Comparison of ENCODE assay signal across 1 cellular context in the genomic region with DNA sequence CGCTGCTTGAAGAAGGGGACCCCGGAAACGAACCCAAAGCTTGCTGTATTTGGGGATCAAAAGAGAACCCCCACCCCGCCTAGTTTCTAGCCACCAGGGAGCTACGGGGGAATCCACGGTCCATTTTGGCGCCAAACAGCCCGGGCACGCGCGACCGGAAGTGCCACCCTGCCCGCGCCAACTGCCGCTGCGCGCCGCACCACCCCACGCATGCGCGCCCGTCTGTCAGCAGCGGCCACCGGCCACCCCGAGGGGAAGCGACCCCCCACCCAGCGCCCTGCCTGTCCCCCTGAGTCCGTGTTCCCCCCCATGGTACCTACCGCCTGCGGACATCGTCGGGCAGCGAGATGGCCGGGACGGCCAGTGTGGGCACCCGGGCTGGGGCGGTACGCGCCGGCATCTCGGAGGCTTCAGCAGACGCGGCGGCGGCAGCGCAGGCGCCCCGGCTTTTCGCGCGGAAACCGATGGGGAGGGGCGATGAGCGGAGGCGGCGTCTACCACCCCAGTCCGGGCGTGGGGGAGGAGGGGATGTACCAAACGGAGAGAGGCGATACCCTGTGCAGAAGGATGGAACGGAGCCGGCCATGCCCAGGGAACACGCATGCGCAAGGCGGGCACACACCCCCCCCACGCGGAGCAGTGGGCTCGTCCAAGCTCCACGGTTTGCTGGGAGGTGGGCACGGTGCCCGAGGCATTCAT.
TF ChIP-seq lines count a peak whose summit lies in the region.

A gene (minus strand): TSS at position 454 of the 699 bp plus-strand sequence. CDS start 54 bp downstream, at position 400.

TF ChIP-seq in GM12878, 131 proteins besides CTCF, POLR2A, EP300 and RAD21 (continued from another document and continues in another):
- TF ChIP-seq, protein P1, sequence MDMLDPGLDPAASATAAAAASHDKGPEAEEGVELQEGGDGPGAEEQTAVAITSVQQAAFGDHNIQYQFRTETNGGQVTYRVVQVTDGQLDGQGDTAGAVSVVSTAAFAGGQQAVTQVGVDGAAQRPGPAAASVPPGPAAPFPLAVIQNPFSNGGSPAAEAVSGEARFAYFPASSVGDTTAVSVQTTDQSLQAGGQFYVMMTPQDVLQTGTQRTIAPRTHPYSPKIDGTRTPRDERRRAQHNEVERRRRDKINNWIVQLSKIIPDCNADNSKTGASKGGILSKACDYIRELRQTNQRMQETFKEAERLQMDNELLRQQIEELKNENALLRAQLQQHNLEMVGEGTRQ (IDR thresholded peaks at IDR 0.05; ENCODE audit: borderline replicate concordance, low read depth, low read length), result no peak
- TF ChIP-seq ZNF384 (IDR thresholded peaks at IDR 0.05; ENCODE audit: borderline replicate concordance, low read depth, low read length), result no peak
- TF ChIP-seq, protein P2, sequence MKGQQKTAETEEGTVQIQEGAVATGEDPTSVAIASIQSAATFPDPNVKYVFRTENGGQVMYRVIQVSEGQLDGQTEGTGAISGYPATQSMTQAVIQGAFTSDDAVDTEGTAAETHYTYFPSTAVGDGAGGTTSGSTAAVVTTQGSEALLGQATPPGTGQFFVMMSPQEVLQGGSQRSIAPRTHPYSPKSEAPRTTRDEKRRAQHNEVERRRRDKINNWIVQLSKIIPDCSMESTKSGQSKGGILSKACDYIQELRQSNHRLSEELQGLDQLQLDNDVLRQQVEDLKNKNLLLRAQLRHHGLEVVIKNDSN (IDR thresholded peaks at IDR 0.05; ENCODE audit: borderline replicate concordance, extremely low read length, insufficient read depth, low read depth, low read length), result no peak
- 0 out of 2 replicates have a peak, but pooled peaks have one; percentile 1 for TF ChIP-seq SPI1 (IDR thresholded peaks at IDR 0.05; ENCODE audit: borderline replicate concordance, insufficient read depth, low read depth, low read length)
- TF ChIP-seq, protein P3, sequence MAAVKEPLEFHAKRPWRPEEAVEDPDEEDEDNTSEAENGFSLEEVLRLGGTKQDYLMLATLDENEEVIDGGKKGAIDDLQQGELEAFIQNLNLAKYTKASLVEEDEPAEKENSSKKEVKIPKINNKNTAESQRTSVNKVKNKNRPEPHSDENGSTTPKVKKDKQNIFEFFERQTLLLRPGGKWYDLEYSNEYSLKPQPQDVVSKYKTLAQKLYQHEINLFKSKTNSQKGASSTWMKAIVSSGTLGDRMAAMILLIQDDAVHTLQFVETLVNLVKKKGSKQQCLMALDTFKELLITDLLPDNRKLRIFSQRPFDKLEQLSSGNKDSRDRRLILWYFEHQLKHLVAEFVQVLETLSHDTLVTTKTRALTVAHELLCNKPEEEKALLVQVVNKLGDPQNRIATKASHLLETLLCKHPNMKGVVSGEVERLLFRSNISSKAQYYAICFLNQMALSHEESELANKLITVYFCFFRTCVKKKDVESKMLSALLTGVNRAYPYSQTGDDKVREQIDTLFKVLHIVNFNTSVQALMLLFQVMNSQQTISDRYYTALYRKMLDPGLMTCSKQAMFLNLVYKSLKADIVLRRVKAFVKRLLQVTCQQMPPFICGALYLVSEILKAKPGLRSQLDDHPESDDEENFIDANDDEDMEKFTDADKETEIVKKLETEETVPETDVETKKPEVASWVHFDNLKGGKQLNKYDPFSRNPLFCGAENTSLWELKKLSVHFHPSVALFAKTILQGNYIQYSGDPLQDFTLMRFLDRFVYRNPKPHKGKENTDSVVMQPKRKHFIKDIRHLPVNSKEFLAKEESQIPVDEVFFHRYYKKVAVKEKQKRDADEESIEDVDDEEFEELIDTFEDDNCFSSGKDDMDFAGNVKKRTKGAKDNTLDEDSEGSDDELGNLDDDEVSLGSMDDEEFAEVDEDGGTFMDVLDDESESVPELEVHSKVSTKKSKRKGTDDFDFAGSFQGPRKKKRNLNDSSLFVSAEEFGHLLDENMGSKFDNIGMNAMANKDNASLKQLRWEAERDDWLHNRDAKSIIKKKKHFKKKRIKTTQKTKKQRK (IDR thresholded peaks at IDR 0.05; ENCODE audit: low read depth, low read length), result no peak
- no peak for TF ChIP-seq FOXM1 (IDR thresholded peaks at IDR 0.05; ENCODE audit: low read depth, low read length)
- 0 out of 2 replicates have a peak, but pooled peaks have one; percentile 79 for TF ChIP-seq ASH2L (IDR thresholded peaks at IDR 0.05; ENCODE audit: borderline replicate concordance, low read depth)
- peak; percentile 10; the same call in 1 of the 2 replicates for TF ChIP-seq SMARCA5 (IDR thresholded peaks at IDR 0.05)
- TF ChIP-seq JUNB (IDR thresholded peaks at IDR 0.05), result no peak
- TF ChIP-seq NR2C2 (IDR thresholded peaks at IDR 0.05; ENCODE audit: borderline replicate concordance, control insufficient read depth, insufficient read length, low read depth), result no peak
- no peak for TF ChIP-seq MTA2 (IDR thresholded peaks at IDR 0.05; ENCODE audit: low read depth)
- TF ChIP-seq, protein P4, sequence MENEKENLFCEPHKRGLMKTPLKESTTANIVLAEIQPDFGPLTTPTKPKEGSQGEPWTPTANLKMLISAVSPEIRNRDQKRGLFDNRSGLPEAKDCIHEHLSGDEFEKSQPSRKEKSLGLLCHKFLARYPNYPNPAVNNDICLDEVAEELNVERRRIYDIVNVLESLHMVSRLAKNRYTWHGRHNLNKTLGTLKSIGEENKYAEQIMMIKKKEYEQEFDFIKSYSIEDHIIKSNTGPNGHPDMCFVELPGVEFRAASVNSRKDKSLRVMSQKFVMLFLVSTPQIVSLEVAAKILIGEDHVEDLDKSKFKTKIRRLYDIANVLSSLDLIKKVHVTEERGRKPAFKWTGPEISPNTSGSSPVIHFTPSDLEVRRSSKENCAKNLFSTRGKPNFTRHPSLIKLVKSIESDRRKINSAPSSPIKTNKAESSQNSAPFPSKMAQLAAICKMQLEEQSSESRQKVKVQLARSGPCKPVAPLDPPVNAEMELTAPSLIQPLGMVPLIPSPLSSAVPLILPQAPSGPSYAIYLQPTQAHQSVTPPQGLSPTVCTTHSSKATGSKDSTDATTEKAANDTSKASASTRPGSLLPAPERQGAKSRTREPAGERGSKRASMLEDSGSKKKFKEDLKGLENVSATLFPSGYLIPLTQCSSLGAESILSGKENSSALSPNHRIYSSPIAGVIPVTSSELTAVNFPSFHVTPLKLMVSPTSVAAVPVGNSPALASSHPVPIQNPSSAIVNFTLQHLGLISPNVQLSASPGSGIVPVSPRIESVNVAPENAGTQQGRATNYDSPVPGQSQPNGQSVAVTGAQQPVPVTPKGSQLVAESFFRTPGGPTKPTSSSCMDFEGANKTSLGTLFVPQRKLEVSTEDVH (IDR thresholded peaks at IDR 0.05; ENCODE audit: low read depth, partially characterized antibody), result peak; percentile 94
- no peak for TF ChIP-seq TBL1XR1 (IDR thresholded peaks at IDR 0.05; ENCODE audit: low read depth, low read length)
- no peak for TF ChIP-seq TAF1 (IDR thresholded peaks at IDR 0.05; ENCODE audit: borderline replicate concordance, low read depth, low read length)
- TF ChIP-seq CHD2 (IDR thresholded peaks at IDR 0.05; ENCODE audit: borderline replicate concordance, low read depth, low read length), result peak; percentile 31; the same call in 1 of the 2 replicates
- TF ChIP-seq ZNF24 (IDR thresholded peaks at IDR 0.05), result no peak
- TF ChIP-seq CEBPB (IDR thresholded peaks at IDR 0.05; ENCODE audit: borderline replicate concordance in 1 of 2, low read depth in 2 of 2, low read length in 2 of 2), result no peak
- TF ChIP-seq ZSCAN29 (IDR thresholded peaks at IDR 0.05), result no peak
- TF ChIP-seq, protein P5, sequence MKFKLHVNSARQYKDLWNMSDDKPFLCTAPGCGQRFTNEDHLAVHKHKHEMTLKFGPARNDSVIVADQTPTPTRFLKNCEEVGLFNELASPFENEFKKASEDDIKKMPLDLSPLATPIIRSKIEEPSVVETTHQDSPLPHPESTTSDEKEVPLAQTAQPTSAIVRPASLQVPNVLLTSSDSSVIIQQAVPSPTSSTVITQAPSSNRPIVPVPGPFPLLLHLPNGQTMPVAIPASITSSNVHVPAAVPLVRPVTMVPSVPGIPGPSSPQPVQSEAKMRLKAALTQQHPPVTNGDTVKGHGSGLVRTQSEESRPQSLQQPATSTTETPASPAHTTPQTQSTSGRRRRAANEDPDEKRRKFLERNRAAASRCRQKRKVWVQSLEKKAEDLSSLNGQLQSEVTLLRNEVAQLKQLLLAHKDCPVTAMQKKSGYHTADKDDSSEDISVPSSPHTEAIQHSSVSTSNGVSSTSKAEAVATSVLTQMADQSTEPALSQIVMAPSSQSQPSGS (IDR thresholded peaks at IDR 0.05; ENCODE audit: low read length), result no peak
- TF ChIP-seq CREB1 (IDR thresholded peaks at IDR 0.05; ENCODE audit: low read depth), result peak; percentile 73
- no peak for TF ChIP-seq FOS (IDR thresholded peaks at IDR 0.05; ENCODE audit: borderline replicate concordance, extremely low read depth, insufficient read length)
- TF ChIP-seq TCF12 (IDR thresholded peaks at IDR 0.05; ENCODE audit: low read depth, low read length), result 0 out of 2 replicates have a peak, but pooled peaks have one; percentile 50
- TF ChIP-seq, protein P6, sequence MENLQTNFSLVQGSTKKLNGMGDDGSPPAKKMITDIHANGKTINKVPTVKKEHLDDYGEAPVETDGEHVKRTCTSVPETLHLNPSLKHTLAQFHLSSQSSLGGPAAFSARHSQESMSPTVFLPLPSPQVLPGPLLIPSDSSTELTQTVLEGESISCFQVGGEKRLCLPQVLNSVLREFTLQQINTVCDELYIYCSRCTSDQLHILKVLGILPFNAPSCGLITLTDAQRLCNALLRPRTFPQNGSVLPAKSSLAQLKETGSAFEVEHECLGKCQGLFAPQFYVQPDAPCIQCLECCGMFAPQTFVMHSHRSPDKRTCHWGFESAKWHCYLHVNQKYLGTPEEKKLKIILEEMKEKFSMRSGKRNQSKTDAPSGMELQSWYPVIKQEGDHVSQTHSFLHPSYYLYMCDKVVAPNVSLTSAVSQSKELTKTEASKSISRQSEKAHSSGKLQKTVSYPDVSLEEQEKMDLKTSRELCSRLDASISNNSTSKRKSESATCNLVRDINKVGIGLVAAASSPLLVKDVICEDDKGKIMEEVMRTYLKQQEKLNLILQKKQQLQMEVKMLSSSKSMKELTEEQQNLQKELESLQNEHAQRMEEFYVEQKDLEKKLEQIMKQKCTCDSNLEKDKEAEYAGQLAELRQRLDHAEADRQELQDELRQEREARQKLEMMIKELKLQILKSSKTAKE (IDR thresholded peaks at IDR 0.05; ENCODE audit: low read depth, poor library complexity, severe bottlenecking), result peak; percentile 69
- no peak; the same call in 1 of the 2 replicates for TF ChIP-seq NR2F1 (conservative IDR thresholded peaks at IDR 0.05)
- TF ChIP-seq KAT2A (conservative IDR thresholded peaks at IDR 0.05; ENCODE audit: control insufficient read depth, low read depth, low read length), result no peak
- no peak for TF ChIP-seq RELA (IDR thresholded peaks at IDR 0.05; ENCODE audit: borderline replicate concordance, partially characterized antibody)
- peak; percentile 96; the same call in 1 of the 2 replicates for TF ChIP-seq GATAD2B (conservative IDR thresholded peaks at IDR 0.05; ENCODE audit: low read depth)
- peak; percentile 98 for TF ChIP-seq FOXK2 (IDR thresholded peaks at IDR 0.05)
- TF ChIP-seq ZNF274 (IDR thresholded peaks at IDR 0.05; ENCODE audit: insufficient read depth, insufficient read length), result no peak
- TF ChIP-seq POLR2AphosphoS5 (IDR thresholded peaks at IDR 0.05; ENCODE audit: low read length), result peak; percentile 88
- peak; percentile 98 for TF ChIP-seq BHLHE40 (IDR thresholded peaks at IDR 0.05; ENCODE audit: borderline replicate concordance in 1 of 2, low read depth in 2 of 2, low read length in 1 of 2)
- no peak for TF ChIP-seq IKZF2 (IDR thresholded peaks at IDR 0.05)
- TF ChIP-seq, protein P7, sequence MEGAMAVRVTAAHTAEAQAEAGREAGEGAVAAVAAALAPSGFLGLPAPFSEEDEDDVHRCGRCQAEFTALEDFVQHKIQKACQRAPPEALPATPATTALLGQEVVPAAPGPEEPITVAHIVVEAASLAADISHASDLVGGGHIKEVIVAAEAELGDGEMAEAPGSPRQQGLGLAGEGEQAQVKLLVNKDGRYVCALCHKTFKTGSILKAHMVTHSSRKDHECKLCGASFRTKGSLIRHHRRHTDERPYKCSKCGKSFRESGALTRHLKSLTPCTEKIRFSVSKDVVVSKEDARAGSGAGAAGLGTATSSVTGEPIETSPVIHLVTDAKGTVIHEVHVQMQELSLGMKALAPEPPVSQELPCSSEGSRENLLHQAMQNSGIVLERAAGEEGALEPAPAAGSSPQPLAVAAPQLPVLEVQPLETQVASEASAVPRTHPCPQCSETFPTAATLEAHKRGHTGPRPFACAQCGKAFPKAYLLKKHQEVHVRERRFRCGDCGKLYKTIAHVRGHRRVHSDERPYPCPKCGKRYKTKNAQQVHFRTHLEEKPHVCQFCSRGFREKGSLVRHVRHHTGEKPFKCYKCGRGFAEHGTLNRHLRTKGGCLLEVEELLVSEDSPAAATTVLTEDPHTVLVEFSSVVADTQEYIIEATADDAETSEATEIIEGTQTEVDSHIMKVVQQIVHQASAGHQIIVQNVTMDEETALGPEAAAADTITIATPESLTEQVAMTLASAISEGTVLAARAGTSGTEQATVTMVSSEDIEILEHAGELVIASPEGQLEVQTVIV (IDR thresholded peaks at IDR 0.05; ENCODE audit: borderline replicate concordance, partially characterized antibody), result no peak
- TF ChIP-seq TARDBP (IDR thresholded peaks at IDR 0.05; ENCODE audit: borderline replicate concordance), result no peak
- no peak for TF ChIP-seq KDM1A (IDR thresholded peaks at IDR 0.05; ENCODE audit: borderline replicate concordance)
- TF ChIP-seq JUND (IDR thresholded peaks at IDR 0.05; ENCODE audit: low read depth, low read length), result peak; percentile 100
- TF ChIP-seq RB1 (IDR thresholded peaks at IDR 0.05; ENCODE audit: borderline replicate concordance), result peak; percentile 100; the same call in 1 of the 2 replicates
- no peak for TF ChIP-seq SRF (IDR thresholded peaks at IDR 0.05; ENCODE audit: low read depth in 2 of 2, low read length in 2 of 2)
- TF ChIP-seq, protein P8, sequence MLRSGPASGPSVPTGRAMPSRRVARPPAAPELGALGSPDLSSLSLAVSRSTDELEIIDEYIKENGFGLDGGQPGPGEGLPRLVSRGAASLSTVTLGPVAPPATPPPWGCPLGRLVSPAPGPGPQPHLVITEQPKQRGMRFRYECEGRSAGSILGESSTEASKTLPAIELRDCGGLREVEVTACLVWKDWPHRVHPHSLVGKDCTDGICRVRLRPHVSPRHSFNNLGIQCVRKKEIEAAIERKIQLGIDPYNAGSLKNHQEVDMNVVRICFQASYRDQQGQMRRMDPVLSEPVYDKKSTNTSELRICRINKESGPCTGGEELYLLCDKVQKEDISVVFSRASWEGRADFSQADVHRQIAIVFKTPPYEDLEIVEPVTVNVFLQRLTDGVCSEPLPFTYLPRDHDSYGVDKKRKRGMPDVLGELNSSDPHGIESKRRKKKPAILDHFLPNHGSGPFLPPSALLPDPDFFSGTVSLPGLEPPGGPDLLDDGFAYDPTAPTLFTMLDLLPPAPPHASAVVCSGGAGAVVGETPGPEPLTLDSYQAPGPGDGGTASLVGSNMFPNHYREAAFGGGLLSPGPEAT (IDR thresholded peaks at IDR 0.05; ENCODE audit: low read depth), result peak; percentile 32; the same call in 1 of the 2 replicates
- peak; percentile 74 for TF ChIP-seq IKZF1 (conservative IDR thresholded peaks at IDR 0.05)
- TF ChIP-seq ZZZ3 (IDR thresholded peaks at IDR 0.05; ENCODE audit: control insufficient read depth, insufficient read length, low read depth), result no peak
- TF ChIP-seq ZNF207 (IDR thresholded peaks at IDR 0.05; ENCODE audit: borderline replicate concordance), result peak; percentile 93; the same call in 1 of the 2 replicates
- no peak for TF ChIP-seq SUZ12 (IDR thresholded peaks at IDR 0.05; ENCODE audit: unreplicated experiment)
